Comparison of ENCODE assay signal across 17 cellular contexts in the genomic region with DNA sequence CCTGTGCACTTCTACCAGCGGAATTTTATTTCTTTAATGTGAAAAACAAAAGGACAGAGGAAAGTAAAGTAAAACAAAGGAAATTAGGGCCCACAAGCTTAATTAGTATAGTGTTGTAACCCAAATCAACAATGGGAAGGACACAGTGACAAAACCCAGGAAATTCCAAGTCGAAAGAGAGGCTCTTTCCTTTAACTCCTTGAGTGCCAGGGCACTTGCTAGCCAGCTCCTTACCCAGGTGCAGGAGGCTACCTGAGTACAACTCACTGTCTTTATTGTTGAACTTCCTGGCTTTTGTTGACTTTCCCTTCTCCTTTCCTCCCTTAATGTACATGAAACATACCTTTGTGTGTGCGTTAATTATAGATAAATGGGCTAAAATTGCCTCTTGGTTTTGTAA. TPM values are rescaled to one million over a fixed set of nuclear protein-coding genes. Genes with fewer than 3 reads are reported as not detected.
DNase-seq lines count a peak whose midpoint lies in the region; ATAC-seq and TF ChIP-seq lines count a peak whose summit lies in the region.
"Had no signal": no experiment of that assay in that cellular context is flagged by ENCODE, and none has a peak within 500 bp of the region (broad histone marks: within the 10 kb centered on the region; RNA-seq: fewer than 3 reads in every experiment).

No MANE protein-coding gene starts in this region.

- H3K9ac ChIP-seq in HUES64 (ENCODE audit: low read depth, low read length): peak overlapping the region; percentile 17; the same call in 1 of the 2 replicates
- H3K9ac ChIP-seq in mesendoderm (ENCODE audit: low read length): no peak overlapping the region

- 1% methylated on average over 2 of the region's 3 CpGs for WGBS in HUES64
- no CpG with 5 or more reads among the region's 3 CpGs for WGBS in mesendoderm (ENCODE audit: extremely low coverage, insufficient coverage, low lambda C conversion rate)

- POLR2A ChIA-PET in A673 (lab: Charles Lee; ENCODE audit: low non-redundant PET): no interaction called here

- H3K27me3 ChIP-seq in A673 (replicated peaks; ENCODE audit: insufficient read depth, low read depth, low read length, poor library complexity) (no peaks in the 10 kb centered on the region), HUES64 (ENCODE audit: insufficient read depth, low read length) (no peaks in the 10 kb centered on the region), mesendoderm (ENCODE audit: insufficient read depth, low read length, poor library complexity) (no peaks in the 10 kb centered on the region), foreskin keratinocyte (no peaks in the 10 kb centered on the region)

- peaks cover 17% of the 10 kb centered on the region for H3K4me1 Mint-ChIP-seq in activated T-helper 17 cell treated with anti-CD3 and anti-CD28 coated beads, Interleukin-2, amount 50 U/mL, for 72 hours

- H3K79me1 ChIP-seq in mesendoderm (ENCODE audit: low read length): peaks cover 9% of the 10 kb centered on the region

- H3K23ac ChIP-seq in mesendoderm (ENCODE audit: low read length): no peak overlapping the region

- H3K27ac Mint-ChIP-seq in activated T-helper 17 cell treated with anti-CD3 and anti-CD28 coated beads, Interleukin-2, amount 50 U/mL, for 72 hours: no peak overlapping the region
- H3K27ac Mint-ChIP-seq: CD4-positive, alpha-beta memory T cell had no signal

- H3K4me3 ChIP-seq in A673 (ENCODE audit: low read depth, low read length, poor library complexity, severe bottlenecking) (no peak overlapping the region), HUES64 (ENCODE audit: low read length) (peak overlapping the region; percentile 40), epithelial cell of esophagus (ENCODE audit: low read length) (no peak overlapping the region), mesendoderm (ENCODE audit: low read length) (no peak overlapping the region)

- no peaks in the 10 kb centered on the region for H3K36me3 Mint-ChIP-seq in activated T-helper 17 cell treated with anti-CD3 and anti-CD28 coated beads, Interleukin-2, amount 50 U/mL, for 72 hours (ENCODE audit: low read depth)

- H3K9me3 Mint-ChIP-seq in activated T-helper 17 cell treated with anti-CD3 and anti-CD28 coated beads, Interleukin-2, amount 50 U/mL, for 72 hours: no peaks in the 10 kb centered on the region
- H3K9me3 Mint-ChIP-seq: CD4-positive, alpha-beta memory T cell had no signal

- CTCF ChIA-PET in A673 (lab: Charles Lee): no interaction called here

- peak overlapping the region; percentile 51 for H3K27ac ChIP-seq in A673 (ENCODE audit: low read depth, low read length, poor library complexity, severe bottlenecking)
- H3K27ac ChIP-seq in HUES64 (ENCODE audit: low read depth, low read length): peak overlapping the region; percentile 54
- H3K27ac ChIP-seq in mesendoderm (ENCODE audit: low read depth, low read length): no peak overlapping the region
- H3K27ac ChIP-seq in foreskin keratinocyte: no peak overlapping the region

- H2BK15ac ChIP-seq in mesendoderm (replicated peaks; ENCODE audit: low read depth): no peak overlapping the region

- no peak overlapping the region for H2AK5ac ChIP-seq in mesendoderm (ENCODE audit: low read length)

- H4K8ac ChIP-seq in mesendoderm (ENCODE audit: low read depth, low read length): no peak overlapping the region

- no TSS peak for BruUV-seq in A673 (replicated peaks; lab: Mats Ljungman, UMichigan)

- no peak for ATAC-seq in foreskin keratinocyte
- ATAC-seq in activated T-helper 17 cell treated with anti-CD3 and anti-CD28 coated beads, Interleukin-2, amount 50 U/mL, for 72 hours (replicated peaks): no peak
- ATAC-seq in HG03280 (IDR thresholded peaks at IDR 0.05; ENCODE audit: unreplicated experiment): no peak

- TF ChIP-seq CTCF in A673 (conservative IDR thresholded peaks at IDR 0.05; ENCODE audit: low read depth, low read length) (no peak), epithelial cell of esophagus (IDR thresholded peaks at IDR 0.05; ENCODE audit: insufficient read depth, low read depth, low read length, missing control alignments) (no peak), foreskin keratinocyte (conservative IDR thresholded peaks at IDR 0.05) (no peak)

- H3K4me1 ChIP-seq in A673 (ENCODE audit: insufficient read depth, low read length, poor library complexity, severe bottlenecking) (peaks cover 37% of the 10 kb centered on the region), HUES64 (ENCODE audit: insufficient read depth, low read length) (peaks cover 52% of the 10 kb centered on the region), mesendoderm (ENCODE audit: control insufficient read depth, low read depth, low read length) (peaks cover 24% of the 10 kb centered on the region), foreskin keratinocyte (peaks cover 20% of the 10 kb centered on the region)

- no peak overlapping the region for H2BK5ac ChIP-seq in mesendoderm (ENCODE audit: low read length)

- intact Hi-C loops in A673 (cut with micrococcal nuclease; ENCODE audit: unreplicated experiment): no loop called here

- no peak for DNase-seq in A673 (ENCODE audit: low spot score)
- peak; percentile 33 for DNase-seq in epithelial cell of esophagus (ENCODE audit: low read depth)
- DNase-seq in mesendoderm: peak; percentile 87
- no peak for DNase-seq in globus pallidus (ENCODE audit: low spot score)
- no peak for DNase-seq in foreskin keratinocyte
- DNase-seq: activated naive CD4-positive, alpha-beta T cell treated with Interleukin-2 at 50 U/mL for 16 hours; CD4-positive, alpha-beta memory T cell; DMS79 treated with DMSO at 0.1 percent for 48 hours; Karpas-422; NCI-H1417 treated with DMSO at 0.1 percent for 48 hours; NCI-H345; SIG-M5; stimulated activated naive CD4-positive, alpha-beta T cell treated with Interleukin-2 at 50 U/mL for 16 hours; T-helper 9 cell had no signal

- no peak overlapping the region for H3K4me3 Mint-ChIP-seq in activated T-helper 17 cell treated with anti-CD3 and anti-CD28 coated beads, Interleukin-2, amount 50 U/mL, for 72 hours
- H3K4me3 Mint-ChIP-seq: CD4-positive, alpha-beta memory T cell had no signal

- H3K36me3 ChIP-seq in A673 (ENCODE audit: insufficient read depth, low read length, poor library complexity, severe bottlenecking) (no peaks in the 10 kb centered on the region), HUES64 (ENCODE audit: insufficient read depth, low read length) (no peaks in the 10 kb centered on the region), mesendoderm (ENCODE audit: control insufficient read depth, insufficient read depth, low read length) (no peaks in the 10 kb centered on the region)

- no peak overlapping the region for H3K4ac ChIP-seq in mesendoderm (ENCODE audit: low read depth, low read length)

- peaks cover 5% of the 10 kb centered on the region for H3K79me2 ChIP-seq in mesendoderm (ENCODE audit: control insufficient read depth, insufficient read depth, low read length)

- H3K9me3 ChIP-seq in A673 (ENCODE audit: low read depth, low read length, poor library complexity, severe bottlenecking): no peaks in the 10 kb centered on the region
- no peaks in the 10 kb centered on the region for H3K9me3 ChIP-seq in HUES64 (ENCODE audit: insufficient read depth, low read depth, low read length)

- H3K56ac ChIP-seq in mesendoderm (ENCODE audit: low read length): peak overlapping the region; percentile 19

- no peak overlapping the region for H4K5ac ChIP-seq in mesendoderm (ENCODE audit: low read length)

- no peak overlapping the region for H3K4me2 ChIP-seq in mesendoderm (ENCODE audit: low read length)

- H2BK120ac ChIP-seq in mesendoderm (ENCODE audit: low read depth, low read length): no peak overlapping the region

- no peak overlapping the region for H3K18ac ChIP-seq in mesendoderm (ENCODE audit: low read length)

- no peaks in the 10 kb centered on the region for H3K27me3 Mint-ChIP-seq in activated T-helper 17 cell treated with anti-CD3 and anti-CD28 coated beads, Interleukin-2, amount 50 U/mL, for 72 hours
- H3K27me3 Mint-ChIP-seq: CD4-positive, alpha-beta memory T cell had no signal

RNA-seq across cellular contexts. Expression of a gene that starts 55.0 kb away (rescaled TPM):
- total RNA-seq in A673 (2021) (26.8 and 29.3 TPM in 2 replicates), foreskin keratinocyte (21.3 and 23.7 TPM in 2 replicates)
- polyA plus RNA-seq in HUES64 (2013, experiment 1 of 2): 15.1 TPM
- polyA plus RNA-seq in HUES64 (2013, experiment 2 of 2): 18.3 TPM
- polyA plus RNA-seq in mesendoderm (2013, experiment 1 of 2): 17.6 TPM
- polyA plus RNA-seq in mesendoderm (2013, experiment 2 of 2): 18.4 TPM
- polyA plus RNA-seq in foreskin keratinocyte: 23.3 and 24.7 TPM in 2 replicates
- total RNA-seq in activated T-helper 17 cell treated with anti-CD3 and anti-CD28 coated beads, Interleukin-2, amount 50 U/mL, for 72 hours: 10 to 100 TPM; 18.4 to 21.7 TPM

RNA-seq across cellular contexts. Expression of a gene that starts 57.4 kb away (rescaled TPM):
- 49.1 and 49.7 TPM in 2 replicates for total RNA-seq in A673 (2021)
- polyA plus RNA-seq in HUES64 (2013, experiment 1 of 2): 41.1 TPM
- polyA plus RNA-seq in HUES64 (2013, experiment 2 of 2): 41.0 TPM
- polyA plus RNA-seq in mesendoderm (2013, experiment 1 of 2): 58.7 TPM
- 61.6 TPM for polyA plus RNA-seq in mesendoderm (2013, experiment 2 of 2)
- total RNA-seq in foreskin keratinocyte: 57.3 and 69.3 TPM in 2 replicates
- polyA plus RNA-seq in foreskin keratinocyte: 40.3 and 52.0 TPM in 2 replicates
- 10 to 100 TPM; 27.4 to 54.5 TPM for total RNA-seq in activated T-helper 17 cell treated with anti-CD3 and anti-CD28 coated beads, Interleukin-2, amount 50 U/mL, for 72 hours

Comparison
In these comparisons a context has a peak if more than half of its experiments do, and no peak if none do; other contexts are left out.
1. DNase-seq: peak in epithelial cell of esophagus (single experiment) and mesendoderm (single experiment); none in A673 (single experiment), globus pallidus (single experiment) and foreskin keratinocyte (0 of 2).
2. H3K27ac ChIP-seq: peak in A673 (single experiment) and HUES64 (single experiment); none in mesendoderm (single experiment) and foreskin keratinocyte (single experiment).